25 cellular contexts compared by ENCODE assay signal in genomic region chr11:102662607-102663006, GRCh38.
"Had no signal": no experiment of that assay in that cellular context is flagged by ENCODE, and none has a peak within 500 bp of the region (broad histone marks: within the 10 kb centered on the region; RNA-seq: fewer than 3 reads in every experiment).

No MANE protein-coding gene starts in this region.

- ATAC-seq: activated CD4-positive, alpha-beta T cell treated with anti-CD3 and anti-CD28 coated beads for 36 hours; activated CD8-positive, alpha-beta memory T cell treated with anti-CD3 and anti-CD28 coated beads, Interleukin-2, amount 10 ng/mL, durations not matched to agents 7 days and 5 days; activated CD8-positive, alpha-beta T cell treated with anti-CD3 and anti-CD28 coated beads, Interleukin-2, amount 10 ng/mL, durations not matched to agents 7 days and 5 days; activated naive CD8-positive, alpha-beta T cell treated with anti-CD3 and anti-CD28 coated beads, Interleukin-2, amount 50 U/mL, for 24 hours; gastroesophageal sphincter; heart right ventricle had no signal

- DNase-seq: activated CD4-positive, alpha-beta memory T cell treated with anti-CD3 and anti-CD28 coated beads for 36 hours; activated CD4-positive, alpha-beta T cell treated with anti-CD3 and anti-CD28 coated beads for 36 hours; activated CD4-positive, alpha-beta T cell treated with anti-CD3 and anti-CD28 coated beads, Interleukin-2, amount 10 ng/mL, durations not matched to agents 24 days and 14 days; activated CD4-positive, CD25-positive, alpha-beta regulatory T cell; activated CD4-positive, CD25-positive, alpha-beta regulatory T cell treated with anti-CD3 and anti-CD28 coated beads, Interleukin-2, amount 50 U/mL, for 72 hours; activated CD8-positive, alpha-beta memory T cell treated with anti-CD3 and anti-CD28 coated beads, Interleukin-2, amount 10 ng/mL, durations not matched to agents 7 days and 5 days; activated CD8-positive, alpha-beta memory T cell treated with anti-CD3 and anti-CD28 coated beads, Interleukin-2, amount 50 U/mL, for 4 hours; activated CD8-positive, alpha-beta T cell treated with anti-CD3 and anti-CD28 coated beads, Interleukin-2, amount 10 ng/mL, durations not matched to agents 7 days and 5 days; activated effector memory CD4-positive, alpha-beta T cell treated with anti-CD3 and anti-CD28 coated beads, Interleukin-2, amount 50 U/mL, for 16 hours; activated naive CD4-positive, alpha-beta T cell treated with anti-CD3 and anti-CD28 coated beads for 36 hours; activated naive CD8-positive, alpha-beta T cell treated with anti-CD3 and anti-CD28 coated beads for 36 hours; activated naive CD8-positive, alpha-beta T cell treated with anti-CD3 and anti-CD28 coated beads, Interleukin-2, amount 50 U/mL, for 24 hours; activated T-cell treated with anti-CD3 and anti-CD28 coated beads, Interleukin-2, amount 50 U/mL, for 1 hour; activated T-cell treated with anti-CD3 and anti-CD28 coated beads, Interleukin-2, amount 50 U/mL, for 48 hours; adrenal gland; amygdala; central memory CD4-positive, alpha-beta T cell; cerebellar nuclear complex; colonic mucosa; effector CD8-positive, alpha-beta T cell; esophagus squamous epithelium; foreskin melanocyte; heart right ventricle; T-helper 2 cell had no signal
